Comparison of ENCODE assay signal across 13 cellular contexts in genomic region chr14:53399057-53399456, GRCh38.
DNase-seq lines count a peak whose midpoint lies in the region; ATAC-seq, FAIRE-seq and TF ChIP-seq lines count a peak whose summit lies in the region.
"Had no signal": no experiment of that assay in that cellular context is flagged by ENCODE, and none has a peak within 500 bp of the region (broad histone marks: within the 10 kb centered on the region; RNA-seq: fewer than 3 reads in every experiment).

No MANE protein-coding gene starts in this region.

- no TSS peak for BruUV-seq in K562 (replicated peaks; lab: Mats Ljungman, UMichigan)

- DNase-seq in HT-29 (ENCODE audit: low spot score), result peak; percentile 5
- DNase-seq in K562 (ENCODE audit: extremely low read depth in 1 of 4, low spot score in 3 of 4), result peak; percentile 1 to 6 (median 3)
- no peak for DNase-seq in keratinocyte (ENCODE audit: low read depth, low spot score)
- no peak for DNase-seq in activated CD8-positive, alpha-beta memory T cell treated with anti-CD3 and anti-CD28 coated beads for 24 hours
- DNase-seq in activated T-cell treated with anti-CD3 and anti-CD28 coated beads, Interleukin-2, amount 50 U/mL, for 1 hour, result no peak
- no peak for DNase-seq in activated T-helper 1 cell treated with anti-CD3 and anti-CD28 coated beads, Interleukin-12 subunit alpha, Interleukin-12 subunit beta, Interleukin-2, Interleukin-4 antibody, amounts not matched to agents 30 ng/mL and 10 ng/mL and 1 ng/mL, durations not matched to agents 14 hours and 24 hours and 36 hours (ENCODE audit: low spot score)
- DNase-seq: cortex of kidney, left ventricle myocardium inferior, NCI-H345, T-cell had no signal

- H3K36me3 ChIP-seq in K562 (ENCODE audit: control insufficient read depth, insufficient read depth, low read length) (no peaks in the 10 kb centered on the region), keratinocyte (ENCODE audit: control insufficient read depth in 2 of 2, extremely low read depth in 1 of 2, insufficient read depth in 2 of 2, low read length in 2 of 2) (no peaks in the 10 kb centered on the region)
- H3K36me3 ChIP-seq: left ventricle myocardium inferior had no signal

- 0 out of 2 replicates have a peak, but pooled peaks have one; percentile 8 for TF ChIP-seq CTCF in C4-2B (conservative IDR thresholded peaks at IDR 0.05)
- TF ChIP-seq CTCF in K562 (IDR thresholded peaks at IDR 0.05 in 2 of 3, conservative IDR thresholded peaks at IDR 0.05 in 1 of 3; ENCODE audit: insufficient read depth in 2 of 3, low read depth in 1 of 3, low read length in 3 of 3), result no peak
- peak; percentile 26 to 55 (median 31) for TF ChIP-seq CTCF in keratinocyte (optimal IDR thresholded peaks at IDR 0.05 in 1 of 3, IDR thresholded peaks at IDR 0.05 in 1 of 3, conservative IDR thresholded peaks at IDR 0.05 in 1 of 3; ENCODE audit: extremely low read depth in 1 of 3, insufficient read depth in 2 of 3, low read length in 3 of 3)

- POLR2A ChIA-PET in K562 (lab: Yijun Ruan, JAX), result no interaction called here

- H3K4me3 ChIP-seq in K562 (no peak overlapping the region), keratinocyte (ENCODE audit: control insufficient read depth in 2 of 3, extremely low read depth in 1 of 3, insufficient read depth in 2 of 3, low read depth in 1 of 3, low read length in 3 of 3) (no peak overlapping the region)
- H3K4me3 ChIP-seq: left ventricle myocardium inferior had no signal

- H4K20me1 ChIP-seq in K562 (replicated peaks; ENCODE audit: control insufficient read depth, insufficient read depth, low read length), result no peaks in the 10 kb centered on the region
- H4K20me1 ChIP-seq in keratinocyte (ENCODE audit: control insufficient read depth, extremely low read depth, insufficient read depth, low read length), result no peaks in the 10 kb centered on the region

- TF ChIP-seq POLR2A in K562 (conservative IDR thresholded peaks at IDR 0.05), result no peak

- H3K27ac ChIP-seq in C4-2B, result no peak overlapping the region
- H3K27ac ChIP-seq in K562 (ENCODE audit: extremely low read depth, low read depth, low read length), result no peak overlapping the region
- H3K27ac ChIP-seq in keratinocyte (ENCODE audit: control insufficient read depth, insufficient read depth, low read length), result no peak overlapping the region
- H3K27ac ChIP-seq: left ventricle myocardium inferior had no signal

- no peak overlapping the region for H3K4me3 Mint-ChIP-seq in activated T-helper 1 cell treated with anti-CD3 and anti-CD28 coated beads, Interleukin-12 subunit alpha, Interleukin-12 subunit beta, Interleukin-2, Interleukin-4 antibody, amounts not matched to agents 30 ng/mL and 10 ng/mL and 1 ng/mL, durations not matched to agents 14 hours and 24 hours and 36 hours
- H3K4me3 Mint-ChIP-seq: T-cell had no signal

- CTCF ChIA-PET in K562 (lab: Yijun Ruan, JAX; ENCODE audit: low intra/inter-chr PET ratio), result no interaction called here

- peaks cover 4% of the 10 kb centered on the region for H3K27me3 Mint-ChIP-seq in activated T-helper 1 cell treated with anti-CD3 and anti-CD28 coated beads, Interleukin-12 subunit alpha, Interleukin-12 subunit beta, Interleukin-2, Interleukin-4 antibody, amounts not matched to agents 30 ng/mL and 10 ng/mL and 1 ng/mL, durations not matched to agents 14 hours and 24 hours and 36 hours (ENCODE audit: insufficient read depth)
- H3K27me3 Mint-ChIP-seq: T-cell had no signal

- H3K9me1 ChIP-seq in K562 (ENCODE audit: control insufficient read depth, insufficient read depth, low read length) (no peaks in the 10 kb centered on the region), keratinocyte (ENCODE audit: control insufficient read depth, extremely low read depth, insufficient read depth, low read length) (no peaks in the 10 kb centered on the region)

- no peak overlapping the region for H3K27ac Mint-ChIP-seq in activated T-helper 1 cell treated with anti-CD3 and anti-CD28 coated beads, Interleukin-12 subunit alpha, Interleukin-12 subunit beta, Interleukin-2, Interleukin-4 antibody, amounts not matched to agents 30 ng/mL and 10 ng/mL and 1 ng/mL, durations not matched to agents 14 hours and 24 hours and 36 hours
- H3K27ac Mint-ChIP-seq: T-cell had no signal

- H3K4me1 ChIP-seq in K562 (replicated peaks in 1 of 2; ENCODE audit: control insufficient read depth in 2 of 2, insufficient read depth in 2 of 2, low read length in 2 of 2) (no peaks in the 10 kb centered on the region), keratinocyte (ENCODE audit: control insufficient read depth, extremely low read depth, insufficient read depth, low read length) (no peaks in the 10 kb centered on the region)
- H3K4me1 ChIP-seq: Caco-2, left ventricle myocardium inferior had no signal

- peaks cover 20% of the 10 kb centered on the region for H3K9me3 Mint-ChIP-seq in activated T-helper 1 cell treated with anti-CD3 and anti-CD28 coated beads, Interleukin-12 subunit alpha, Interleukin-12 subunit beta, Interleukin-2, Interleukin-4 antibody, amounts not matched to agents 30 ng/mL and 10 ng/mL and 1 ng/mL, durations not matched to agents 14 hours and 24 hours and 36 hours

- TF ChIP-seq RAD21 in K562 (CRISPR knock-in tag; conservative IDR thresholded peaks at IDR 0.05 in 1 of 2, IDR thresholded peaks at IDR 0.05 in 1 of 2), result no peak

- H2AFZ ChIP-seq in K562 (ENCODE audit: low read depth, low read length), result no peak overlapping the region
- no peak overlapping the region for H2AFZ ChIP-seq in keratinocyte (ENCODE audit: control insufficient read depth, low read length)

- WGBS in K562 (ENCODE audit: insufficient coverage, low coverage, missing lambda C conversion rate), result 0% methylated on average over 7 of the region's 7 CpGs

- in situ Hi-C loops in K562 (cut with MboI), result no loop called here

- H3K9me3 ChIP-seq in K562 (replicated peaks; ENCODE audit: control insufficient read depth, insufficient read depth, low read depth, low read length) (no peaks in the 10 kb centered on the region), keratinocyte (ENCODE audit: control insufficient read depth, low read depth, low read length) (peaks cover 2% of the 10 kb centered on the region)

- H3K27me3 ChIP-seq in K562 (ENCODE audit: control insufficient read depth in 2 of 2, insufficient read depth in 2 of 2, low read length in 2 of 2) (no peaks in the 10 kb centered on the region), keratinocyte (ENCODE audit: control insufficient read depth, extremely low read depth, insufficient read depth, low read length) (no peaks in the 10 kb centered on the region)

- H3K9ac ChIP-seq in K562 (ENCODE audit: insufficient read depth in 1 of 2, low read depth in 2 of 2, low read length in 2 of 2), result no peak overlapping the region
- no peak overlapping the region for H3K9ac ChIP-seq in keratinocyte (ENCODE audit: control insufficient read depth, extremely low read depth, insufficient read depth, low read length)

- dilution Hi-C loops in keratinocyte (cut with MboI; ENCODE audit: extremely low pct_ligation_motif_present, low sequenced_read_pairs), result no loop called here

- ATAC-seq in K562 (no peak), GM18858 (IDR thresholded peaks at IDR 0.05; ENCODE audit: unreplicated experiment) (no peak)
- ATAC-seq: T-cell had no signal

- H3K79me2 ChIP-seq in K562 (ENCODE audit: control insufficient read depth, insufficient read depth, low read length) (no peaks in the 10 kb centered on the region), keratinocyte (ENCODE audit: control insufficient read depth, insufficient read depth, low read length) (no peaks in the 10 kb centered on the region)

- intact Hi-C loops in K562 (cut with micrococcal nuclease), result no loop called here
- intact Hi-C loops in activated T-helper 1 cell treated with anti-CD3 and anti-CD28 coated beads, Interleukin-12 subunit alpha, Interleukin-12 subunit beta, Interleukin-2, Interleukin-4 antibody, amounts not matched to agents 30 ng/mL and 10 ng/mL and 1 ng/mL, durations not matched to agents 14 hours and 24 hours and 36 hours (cut with micrococcal nuclease), result no loop called here

- H3K36me3 Mint-ChIP-seq in activated T-helper 1 cell treated with anti-CD3 and anti-CD28 coated beads, Interleukin-12 subunit alpha, Interleukin-12 subunit beta, Interleukin-2, Interleukin-4 antibody, amounts not matched to agents 30 ng/mL and 10 ng/mL and 1 ng/mL, durations not matched to agents 14 hours and 24 hours and 36 hours (ENCODE audit: low read depth), result no peaks in the 10 kb centered on the region

- FAIRE-seq in K562 (lab: Jason Lieb, UNC), result no peak
- FAIRE-seq in keratinocyte (lab: Jason Lieb, UNC), result peak; percentile 9

- H3K4me2 ChIP-seq in K562 (ENCODE audit: insufficient read depth, low read length) (no peak overlapping the region), keratinocyte (ENCODE audit: control insufficient read depth, extremely low read depth, insufficient read depth, low read depth, low read length) (no peak overlapping the region)

- TF ChIP-seq EP300 in K562 (IDR thresholded peaks at IDR 0.05; ENCODE audit: low read length), result no peak

- H3K4me1 Mint-ChIP-seq in activated T-helper 1 cell treated with anti-CD3 and anti-CD28 coated beads, Interleukin-12 subunit alpha, Interleukin-12 subunit beta, Interleukin-2, Interleukin-4 antibody, amounts not matched to agents 30 ng/mL and 10 ng/mL and 1 ng/mL, durations not matched to agents 14 hours and 24 hours and 36 hours (ENCODE audit: low read depth), result no peaks in the 10 kb centered on the region
- H3K4me1 Mint-ChIP-seq: T-cell had no signal

TF ChIP-seq in K562, 482 proteins besides CTCF, POLR2A, EP300 and RAD21 (continues in another document):
- TF ChIP-seq REST (CRISPR knock-in tag; IDR thresholded peaks at IDR 0.05; ENCODE audit: low read depth), result no peak

Comparison
In these comparisons a context has a peak if more than half of its experiments do, and no peak if none do; other contexts are left out.
1. CTCF ChIP-seq: peak in C4-2B (single experiment) and keratinocyte (3 of 3); none in K562 (0 of 3).
2. DNase-seq: peak in HT-29 (single experiment) and K562 (4 of 4); none in keratinocyte (single experiment), activated CD8-positive, alpha-beta memory T cell treated with anti-CD3 and anti-CD28 coated beads for 24 hours (single experiment), activated T-cell treated with anti-CD3 and anti-CD28 coated beads, Interleukin-2, amount 50 U/mL, for 1 hour (single experiment) and activated T-helper 1 cell treated with anti-CD3 and anti-CD28 coated beads, Interleukin-12 subunit alpha, Interleukin-12 subunit beta, Interleukin-2, Interleukin-4 antibody, amounts not matched to agents 30 ng/mL and 10 ng/mL and 1 ng/mL, durations not matched to agents 14 hours and 24 hours and 36 hours (single experiment).